In the genomic region with DNA sequence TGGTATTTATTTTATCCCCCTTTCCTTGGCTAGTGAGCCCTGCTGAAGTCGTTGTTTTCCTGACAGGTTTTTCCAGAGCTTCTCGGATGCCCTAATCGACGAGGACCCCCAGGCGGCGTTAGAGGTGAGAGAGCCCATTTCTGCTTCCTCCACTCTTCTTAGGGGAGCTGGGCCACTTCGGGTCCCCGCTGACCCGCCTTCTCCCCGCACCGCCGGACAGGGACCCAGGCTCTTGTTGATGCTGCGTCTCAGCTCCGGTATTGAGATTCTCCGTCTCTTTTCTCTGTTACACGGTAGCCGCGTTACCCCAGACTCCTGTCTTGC, we compare ENCODE assay signal across 8 cellular contexts. TPM values are rescaled to one million over a fixed set of nuclear protein-coding genes. Genes with fewer than 3 reads are reported as not detected.
DNase-seq lines count a peak whose midpoint lies in the region; ATAC-seq and TF ChIP-seq lines count a peak whose summit lies in the region.

No MANE protein-coding gene starts in this region.

- DNase-seq in Right ventricle myocardium inferior (ENCODE audit: missing footprints) (no peak), cardiac septum (ENCODE audit: low spot score) (no peak), WERI-Rb-1 (no peak), right cardiac atrium (no peak), spleen (no peak), NCI-H2171 treated with DMSO at 0.1 percent for 48 hours (lab: John Stamatoyannopoulos, UW) (no peak)
- DNase-seq in activated CD4-positive, alpha-beta T cell treated with anti-CD3 and anti-CD28 coated beads, Interleukin-2, amount 10 ng/mL, durations not matched to agents 7 days and 5 days, result no peak

- H3K9me3 ChIP-seq in WERI-Rb-1 (ENCODE audit: severe bottlenecking) (no peaks in the 10 kb centered on the region), right cardiac atrium (ENCODE audit: control insufficient read depth, low read length) (no peaks in the 10 kb centered on the region), spleen (no peaks in the 10 kb centered on the region)

- H3K4me1 Mint-ChIP-seq in activated CD4-positive, alpha-beta T cell treated with anti-CD3 and anti-CD28 coated beads, Interleukin-2, amount 10 ng/mL, durations not matched to agents 7 days and 5 days, result peaks cover 10% of the 10 kb centered on the region

- no peak overlapping the region for H3K27ac Mint-ChIP-seq in activated CD4-positive, alpha-beta T cell treated with anti-CD3 and anti-CD28 coated beads, Interleukin-2, amount 10 ng/mL, durations not matched to agents 7 days and 5 days

- ATAC-seq in Right ventricle myocardium inferior (peak; percentile 7), HG03039 (IDR thresholded peaks at IDR 0.05; ENCODE audit: unreplicated experiment) (peak; percentile 20), right cardiac atrium (peak; percentile 22 to 42)

- H3K9me3 Mint-ChIP-seq in activated CD4-positive, alpha-beta T cell treated with anti-CD3 and anti-CD28 coated beads, Interleukin-2, amount 10 ng/mL, durations not matched to agents 7 days and 5 days, result no peaks in the 10 kb centered on the region

- WGBS in right cardiac atrium, result under 1% methylated on average over 18 of the region's 18 CpGs
- WGBS in spleen, 5 donors, result 0 to 1% (median 0%) methylated on average over 18 of the region's 18 CpGs

- H3K36me3 Mint-ChIP-seq in activated CD4-positive, alpha-beta T cell treated with anti-CD3 and anti-CD28 coated beads, Interleukin-2, amount 10 ng/mL, durations not matched to agents 7 days and 5 days (ENCODE audit: low read depth), result peaks cover 25% of the 10 kb centered on the region

- peak overlapping the region; percentile 82 for H3K4me3 ChIP-seq in WERI-Rb-1 (ENCODE audit: low read depth, low read length)
- H3K4me3 ChIP-seq in right cardiac atrium (ENCODE audit: low read length), result peak overlapping the region; percentile 99
- H3K4me3 ChIP-seq in spleen, result peak overlapping the region; percentile 48 to 92 (median 70)

- no peaks in the 10 kb centered on the region for H3K27me3 ChIP-seq in WERI-Rb-1 (ENCODE audit: insufficient read depth, low read depth, severe bottlenecking)
- H3K27me3 ChIP-seq in right cardiac atrium (ENCODE audit: control insufficient read depth, insufficient read depth), result no peaks in the 10 kb centered on the region
- no peaks in the 10 kb centered on the region for H3K27me3 ChIP-seq in spleen (replicated peaks in 1 of 7)

- intact Hi-C loops in Right ventricle myocardium inferior (cut with DNase I), result loop anchor here (5.0 kb wide), 2 partner anchors 36 to 201 kb away; a partner anchor contains a TSS
- intact Hi-C loops in cardiac septum (cut with DNase I), result loop anchor here (2.0 kb wide), 1 partner anchor 36 kb away; no protein-coding TSS in a partner anchor
- intact Hi-C loops in right cardiac atrium (cut with DNase I), result no loop called here
- intact Hi-C loops in spleen (cut with DNase I; ENCODE audit: low total_unique reads), result no loop called here

- H3K4me3 Mint-ChIP-seq in activated CD4-positive, alpha-beta T cell treated with anti-CD3 and anti-CD28 coated beads, Interleukin-2, amount 10 ng/mL, durations not matched to agents 7 days and 5 days, result no peak overlapping the region

- peak overlapping the region; percentile 68 for H3K27ac ChIP-seq in WERI-Rb-1
- H3K27ac ChIP-seq in right cardiac atrium (ENCODE audit: low read length), result peak overlapping the region; percentile 99
- peak overlapping the region; percentile 89 to 98 (median 96) for H3K27ac ChIP-seq in spleen

- H3K4me1 ChIP-seq in right cardiac atrium (ENCODE audit: control insufficient read depth, insufficient read depth, low read length) (peaks cover 4% of the 10 kb centered on the region), spleen (peaks cover 22 to 69% (median 45%) of the 10 kb centered on the region in 6 donors)

- H3K36me3 ChIP-seq in WERI-Rb-1 (peaks cover 3% of the 10 kb centered on the region; the same call in 1 of the 2 replicates), spleen (peaks cover 0 to 40% (median 8%) of the 10 kb centered on the region in 6 donors)

- POLR2A ChIA-PET in activated CD4-positive, alpha-beta T cell treated with anti-CD3 and anti-CD28 coated beads, Interleukin-2, amount 10 ng/mL, durations not matched to agents 7 days and 5 days (lab: Charles Lee), result interaction anchor here (2.4 kb wide), 1 partner anchor 36 kb away, joined by 15 read pairs; no protein-coding TSS in a partner anchor

- CTCF ChIA-PET in activated CD4-positive, alpha-beta T cell treated with anti-CD3 and anti-CD28 coated beads, Interleukin-2, amount 10 ng/mL, durations not matched to agents 7 days and 5 days (lab: Charles Lee), result interaction anchor here (0.7 to 3.4 kb wide), 14 partner anchors 9 to 157 kb away, joined by 3 to 15 read pairs (median 4); no protein-coding TSS in a partner anchor

- no peaks in the 10 kb centered on the region for H3K27me3 Mint-ChIP-seq in activated CD4-positive, alpha-beta T cell treated with anti-CD3 and anti-CD28 coated beads, Interleukin-2, amount 10 ng/mL, durations not matched to agents 7 days and 5 days

- TF ChIP-seq CTCF in WERI-Rb-1 (IDR thresholded peaks at IDR 0.05; ENCODE audit: low read depth, low read length) (no peak), spleen (IDR thresholded peaks at IDR 0.05 in 8 of 11, conservative IDR thresholded peaks at IDR 0.05 in 3 of 11) (peak in 5 of 11 experiments; percentile 0 to 31 (median 22))

- TF ChIP-seq POLR2A in spleen (IDR thresholded peaks at IDR 0.05), result no peak

RNA-seq across cellular contexts. Expression of a gene that starts 0.3 kb away (rescaled TPM):
- total RNA-seq in Right ventricle myocardium inferior (55.5 TPM), cardiac septum (49.1 TPM), right cardiac atrium (10 to 100 TPM; 46.1 to 71.5 (median 56.8) TPM), spleen (10 to 100 TPM; 24.7 to 36.9 (median 30.5) TPM)
- polyA plus RNA-seq in right cardiac atrium (54.5 TPM), spleen (10 to 100 TPM; 25.2 to 28.0 (median 27.9) TPM)
- total RNA-seq in activated CD4-positive, alpha-beta T cell treated with anti-CD3 and anti-CD28 coated beads, Interleukin-2, amount 10 ng/mL, durations not matched to agents 7 days and 5 days, result 10 to 100 TPM; 44.0 to 48.3 TPM

RNA-seq across cellular contexts. Expression of a gene that starts 10.7 kb away (rescaled TPM):
- total RNA-seq in Right ventricle myocardium inferior (1.5 TPM), cardiac septum (4.3 TPM), right cardiac atrium (1 to 10 TPM; 3.4 to 5.1 (median 4.7) TPM), spleen (10 to 100 TPM in 3 of 7 donors, 1 to 10 TPM in 4; 6.7 to 12.8 (median 9.4) TPM)
- polyA plus RNA-seq in right cardiac atrium (6.3 TPM), spleen (10 to 100 TPM; 15.0 to 23.2 (median 15.1) TPM)
- 1 to 10 TPM; 7.9 to 9.1 TPM for total RNA-seq in activated CD4-positive, alpha-beta T cell treated with anti-CD3 and anti-CD28 coated beads, Interleukin-2, amount 10 ng/mL, durations not matched to agents 7 days and 5 days

Comparison
In these comparisons a context has a peak if more than half of its experiments do, and no peak if none do; other contexts are left out.
1. intact Hi-C loops: an anchor here in Right ventricle myocardium inferior (5.0 kb wide) and cardiac septum (2.0 kb wide); none called in right cardiac atrium and spleen.